In the genomic region with DNA sequence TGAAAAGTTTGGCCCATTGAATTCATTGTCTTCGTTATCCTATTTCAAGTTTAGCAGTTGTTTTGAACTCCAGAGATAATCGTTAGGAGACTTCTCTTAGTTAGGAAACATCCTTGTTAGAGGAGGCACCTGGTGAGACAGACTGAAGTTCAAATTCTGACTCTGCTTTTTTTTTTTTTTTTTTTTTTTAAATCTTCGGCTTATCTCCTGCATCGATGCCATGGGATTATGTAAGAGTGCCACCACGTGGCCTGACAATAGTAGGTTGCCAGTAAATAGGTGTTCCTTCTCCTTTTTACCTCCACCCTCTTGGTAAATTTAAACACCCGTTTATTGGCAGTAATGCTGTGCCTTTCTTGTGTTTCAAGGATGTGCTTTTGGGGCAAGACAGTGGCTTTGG, we compare ENCODE assay signal across 8 cellular contexts.
A peak's percentile ranks its signal among the peaks of the same experiment; 100 is the strongest.
DNase-seq lines count a peak whose midpoint lies in the region; ATAC-seq, FAIRE-seq and TF ChIP-seq lines count a peak whose summit lies in the region.

No MANE protein-coding gene starts in this region.

- peak; percentile 57 for DNase-seq in MCF 10A (ENCODE audit: unreplicated experiment)
- no peak for DNase-seq in breast epithelium (ENCODE audit: low spot score in 2 of 2)
- peak; percentile 29 for DNase-seq in NCI-H2029 treated with DMSO at 0.1 percent for 48 hours (lab: John Stamatoyannopoulos, UW)
- peak; percentile 49 for DNase-seq in bronchial epithelial cell (ENCODE audit: low read depth)
- peak; percentile 51 for DNase-seq in neural progenitor cell (ENCODE audit: low spot score)
- no peak for DNase-seq in NCI-H226
- no peak for DNase-seq in lower leg skin (ENCODE audit: low spot score in 2 of 2)

- CTCF ChIA-PET in MCF 10A (lab: Yijun Ruan, JAX): no interaction called here

- no peak overlapping the region for H3K27ac Mint-ChIP-seq in MCF 10A (ENCODE audit: low read depth, unreplicated experiment)
- H3K27ac Mint-ChIP-seq in neural progenitor cell: no peak overlapping the region

- H3K27ac ChIP-seq in breast epithelium (no peak overlapping the region), neural progenitor cell (no peak overlapping the region)

- H3K36me3 Mint-ChIP-seq in MCF 10A (ENCODE audit: insufficient read depth, unreplicated experiment) (peaks cover 20% of the 10 kb centered on the region), neural progenitor cell (peaks cover 32% of the 10 kb centered on the region)

- H4K20me1 ChIP-seq in neural progenitor cell (ENCODE audit: low read depth): peaks cover 6% of the 10 kb centered on the region

- intact Hi-C loops in MCF 10A (cut with micrococcal nuclease): loop anchor here (1.0 to 5.0 kb wide), 3 partner anchors 111 to 316 kb away; no protein-coding TSS in a partner anchor
- intact Hi-C loops in breast epithelium (cut with DNase I; ENCODE audit: low total_unique reads): no loop called here
- intact Hi-C loops in lower leg skin (cut with DNase I; ENCODE audit: low total_unique reads): no loop called here

- peak; percentile 7 for TF ChIP-seq CTCF in MCF 10A (IDR thresholded peaks at IDR 0.05; ENCODE audit: unreplicated experiment)
- no peak for TF ChIP-seq CTCF in breast epithelium (IDR thresholded peaks at IDR 0.05)
- TF ChIP-seq CTCF in bronchial epithelial cell (IDR thresholded peaks at IDR 0.05; ENCODE audit: insufficient read depth, low read length, severe bottlenecking): peak; percentile 28
- peak; percentile 52 for TF ChIP-seq CTCF in neural progenitor cell (IDR thresholded peaks at IDR 0.05)
- TF ChIP-seq CTCF in lower leg skin (IDR thresholded peaks at IDR 0.05): no peak

- H3K4me3 Mint-ChIP-seq in MCF 10A (ENCODE audit: unreplicated experiment) (no peak overlapping the region), neural progenitor cell (no peak overlapping the region)

- H2AFZ ChIP-seq in neural progenitor cell (replicated peaks): no peak overlapping the region

- H3K9me3 Mint-ChIP-seq in MCF 10A (ENCODE audit: unreplicated experiment) (no peaks in the 10 kb centered on the region), neural progenitor cell (peaks cover 2% of the 10 kb centered on the region)

- no peaks in the 10 kb centered on the region for H3K27me3 Mint-ChIP-seq in MCF 10A (ENCODE audit: insufficient read depth, unreplicated experiment)
- no peaks in the 10 kb centered on the region for H3K27me3 Mint-ChIP-seq in neural progenitor cell (ENCODE audit: insufficient read depth, low read depth)

- no peaks in the 10 kb centered on the region for H3K9me3 ChIP-seq in breast epithelium
- no peaks in the 10 kb centered on the region for H3K9me3 ChIP-seq in neural progenitor cell (ENCODE audit: low read depth)

- no peak for TF ChIP-seq POLR2A in breast epithelium (IDR thresholded peaks at IDR 0.05)
- TF ChIP-seq POLR2A in lower leg skin (IDR thresholded peaks at IDR 0.05): no peak

- ATAC-seq in HG03442 (IDR thresholded peaks at IDR 0.05; ENCODE audit: unreplicated experiment): no peak

- H3K4me1 Mint-ChIP-seq in MCF 10A (ENCODE audit: insufficient read depth, unreplicated experiment) (peaks cover 25% of the 10 kb centered on the region), neural progenitor cell (peaks cover 32% of the 10 kb centered on the region)

- H3K4me2 ChIP-seq in neural progenitor cell: no peak overlapping the region

- H3K36me3 ChIP-seq in breast epithelium (no peaks in the 10 kb centered on the region), bronchial epithelial cell (ENCODE audit: control insufficient read depth, insufficient read depth, low read length) (peaks cover 1% of the 10 kb centered on the region), neural progenitor cell (peaks cover 15% of the 10 kb centered on the region)

- 33 to 35% methylated on average over 6 of the region's 6 CpGs for whole genome bisulfite sequencing in lower leg skin, 2 donors

- no peaks in the 10 kb centered on the region for H3F3A ChIP-seq in neural progenitor cell (ENCODE audit: low read depth)

- BruUV-seq in MCF 10A (replicated peaks; lab: Mats Ljungman, UMichigan): no TSS peak

- peaks cover 0 to 4% of the 10 kb centered on the region in 2 donors for H3K4me1 ChIP-seq in breast epithelium
- no peaks in the 10 kb centered on the region for H3K4me1 ChIP-seq in neural progenitor cell

- FAIRE-seq in bronchial epithelial cell (lab: Jason Lieb, UNC): no peak

- H3K27me3 ChIP-seq in breast epithelium (no peaks in the 10 kb centered on the region), bronchial epithelial cell (ENCODE audit: control insufficient read depth, insufficient read depth, low read length) (no peaks in the 10 kb centered on the region), neural progenitor cell (no peaks in the 10 kb centered on the region)

- POLR2A ChIA-PET in MCF 10A (lab: Yijun Ruan, JAX): no interaction called here

- H3K9ac ChIP-seq in neural progenitor cell: no peak overlapping the region

- peaks cover 21% of the 10 kb centered on the region for H3K79me2 ChIP-seq in neural progenitor cell (ENCODE audit: low read depth)

- H3K4me3 ChIP-seq in breast epithelium (no peak overlapping the region), bronchial epithelial cell (ENCODE audit: low read depth, low read length) (no peak overlapping the region), neural progenitor cell (no peak overlapping the region), lower leg skin (ENCODE audit: low read depth, poor library complexity, severe bottlenecking) (no peak overlapping the region)

Comparison
In these comparisons a context has a peak if more than half of its experiments do, and no peak if none do; other contexts are left out.
1. DNase-seq: peak in MCF 10A (single experiment), NCI-H2029 treated with DMSO at 0.1 percent for 48 hours (single experiment), bronchial epithelial cell (single experiment) and neural progenitor cell (single experiment); none in breast epithelium (0 of 2), NCI-H226 (single experiment) and lower leg skin (0 of 2).
2. CTCF ChIP-seq: peak in MCF 10A (single experiment), bronchial epithelial cell (single experiment) and neural progenitor cell (single experiment); none in breast epithelium (0 of 3) and lower leg skin (0 of 3).